Comparison of ENCODE assay signal across 7 cellular contexts in the genomic region with DNA sequence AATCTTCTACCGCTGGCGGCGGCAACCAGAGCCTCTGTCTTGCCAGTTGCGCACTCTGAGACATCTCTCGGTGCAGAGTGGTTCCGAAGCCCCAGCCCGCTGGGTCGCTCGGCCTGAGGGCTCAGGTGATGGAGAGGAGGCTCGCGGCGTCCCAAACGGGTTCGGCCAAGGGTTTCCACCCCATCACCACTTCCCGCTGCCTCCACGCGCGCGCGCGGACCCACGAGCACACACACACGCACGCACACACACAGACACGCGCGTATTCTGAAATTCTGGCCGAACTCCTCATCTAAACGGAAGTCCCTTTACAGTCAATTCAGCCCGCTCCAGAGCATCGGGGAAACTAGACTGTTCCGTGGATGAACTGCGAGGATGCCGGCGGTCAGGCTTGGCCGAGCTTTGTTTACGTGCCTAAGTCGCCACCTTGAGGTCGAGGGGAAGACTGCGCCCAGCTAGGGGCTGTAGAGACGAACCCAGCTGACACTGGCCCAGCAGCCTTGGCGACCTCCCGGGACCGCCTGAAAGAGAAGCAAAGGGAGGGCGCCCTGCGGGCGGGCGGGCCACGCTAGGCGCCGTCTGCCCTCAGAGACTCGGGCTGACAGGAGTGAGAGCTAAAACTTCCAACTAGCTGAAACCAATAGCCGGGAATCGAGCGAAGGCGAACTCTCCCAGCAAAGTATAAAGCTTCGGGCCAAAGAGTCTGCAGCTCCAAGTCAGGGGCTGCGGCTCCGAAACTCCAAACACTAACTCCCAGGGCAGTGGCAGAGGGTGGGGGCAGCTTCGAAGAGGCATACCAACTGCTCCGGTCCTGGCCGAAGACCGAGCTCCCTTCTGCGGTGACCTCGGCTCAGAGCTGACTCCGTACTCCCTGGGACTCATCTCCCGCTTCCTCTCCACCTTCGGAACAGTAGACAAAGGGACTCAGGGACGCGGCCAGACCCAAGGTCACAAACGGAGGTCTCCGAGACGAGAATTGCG.
DNase-seq lines count a peak whose midpoint lies in the region; ATAC-seq and TF ChIP-seq lines count a peak whose summit lies in the region.

No MANE protein-coding gene starts in this region.

- H3K27me3 ChIP-seq in rectal smooth muscle tissue (ENCODE audit: control insufficient read depth, insufficient read depth, low read length), result peaks cover 30% of the 10 kb centered on the region

- in situ Hi-C loops in astrocyte of the spinal cord (cut with HindIII; ENCODE audit: low sequenced_read_pairs), result no loop called here

- TF ChIP-seq CTCF in astrocyte of the spinal cord (IDR thresholded peaks at IDR 0.05; ENCODE audit: low read depth, low read length), result peak; percentile 92

- H3K27ac ChIP-seq in rectal smooth muscle tissue (ENCODE audit: low read depth, low read length), result no peak overlapping the region

- no peaks in the 10 kb centered on the region for H3K4me1 ChIP-seq in rectal smooth muscle tissue (ENCODE audit: control insufficient read depth, insufficient read depth, low read length)

- H3K9ac ChIP-seq in rectal smooth muscle tissue (ENCODE audit: low read length), result no peak overlapping the region

- H3K36me3 ChIP-seq in rectal smooth muscle tissue (ENCODE audit: control insufficient read depth, insufficient read depth, low read length), result no peaks in the 10 kb centered on the region

- DNase-seq in NCI-H1105 (lab: John Stamatoyannopoulos, UW) (peak; percentile 97), SKM-1 (lab: John Stamatoyannopoulos, UW; ENCODE audit: unreplicated experiment) (peak; percentile 52), astrocyte of the spinal cord (ENCODE audit: low read depth, low spot score) (peak; percentile 83), hippocampal formation (lab: John Stamatoyannopoulos, UW) (peak; percentile 79 to 84)

- H3K4me3 ChIP-seq in astrocyte of the spinal cord (ENCODE audit: low read depth, low read length), result peak overlapping the region; percentile 44
- H3K4me3 ChIP-seq in rectal smooth muscle tissue (ENCODE audit: low read length), result peak overlapping the region; percentile 51

- ATAC-seq in GM18498 (IDR thresholded peaks at IDR 0.05; ENCODE audit: unreplicated experiment) (peak; percentile 100), HG02840 (IDR thresholded peaks at IDR 0.05; ENCODE audit: low FRiP score, unreplicated experiment) (peak; percentile 99)
